Comparison of ENCODE assay signal across 10 cellular contexts in the genomic region with DNA sequence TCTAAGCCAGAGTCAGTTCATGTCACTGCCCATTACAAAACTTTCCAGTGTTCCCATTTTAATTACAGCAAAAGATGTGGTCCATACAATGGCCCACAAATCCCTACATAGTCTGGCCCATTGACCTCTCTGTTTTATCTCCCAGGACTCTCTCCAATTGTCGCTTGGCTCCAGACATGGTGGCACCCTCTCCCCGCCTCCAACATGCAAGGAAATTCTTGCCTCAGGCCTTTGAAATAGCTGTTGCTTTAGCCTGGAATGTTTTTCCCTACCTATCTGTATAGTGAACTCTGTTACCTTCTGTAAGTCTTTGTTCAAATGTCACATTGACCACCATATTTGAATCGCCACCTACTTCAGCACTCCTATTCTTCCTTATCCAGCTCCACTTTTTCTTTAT.
"Had no signal": no experiment of that assay in that cellular context is flagged by ENCODE, and none has a peak within 500 bp of the region (broad histone marks: within the 10 kb centered on the region; RNA-seq: fewer than 3 reads in every experiment).

No MANE protein-coding gene starts in this region.

- H3K9me3 Mint-ChIP-seq: HFFc6 had no signal

- H3K36me3 ChIP-seq: HAP-1 had no signal

- ATAC-seq: HCT116, HepG2 had no signal

- H3K9ac ChIP-seq: GM23248 had no signal

- H3K4me3 Mint-ChIP-seq: HFFc6, IgD-negative memory B cell had no signal

- DNase-seq: GM23248, GOT3, H7, HFFc6, KBM-7 had no signal

- H3K27ac Mint-ChIP-seq: HFFc6, IgD-negative memory B cell had no signal

- H3K4me3 ChIP-seq: GM23248, HAP-1 had no signal

- H3K36me3 Mint-ChIP-seq: IgD-negative memory B cell had no signal

- H3K9me3 ChIP-seq: HAP-1 had no signal

- H3K27me3 Mint-ChIP-seq: IgD-negative memory B cell had no signal

- H3K4me1 ChIP-seq: HAP-1 had no signal

- H3K4me1 Mint-ChIP-seq: IgD-negative memory B cell had no signal

- H3K27ac ChIP-seq: GM23248, HL-60 had no signal
